In the genomic region with DNA sequence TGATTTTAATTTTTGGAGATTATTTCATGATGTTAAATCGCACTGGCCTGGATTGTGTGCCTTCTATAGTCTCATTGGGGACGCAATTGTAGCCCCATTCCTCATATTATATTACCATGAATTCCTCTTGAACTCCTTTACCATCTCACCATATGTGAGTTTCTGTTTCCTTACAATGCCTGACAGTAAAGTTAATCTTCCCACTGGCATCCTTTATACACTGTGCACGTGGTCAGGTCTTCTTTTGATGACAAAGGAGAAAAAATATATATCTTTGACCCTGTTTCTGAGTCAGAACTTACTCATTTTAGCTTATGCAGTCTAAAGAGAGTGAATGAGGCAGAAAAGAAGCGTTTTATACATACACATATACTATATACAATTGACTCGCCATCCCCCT, we compare ENCODE assay signal across 1 cellular context.
TF ChIP-seq lines count a peak whose summit lies in the region.

No MANE protein-coding gene starts in this region.

TF ChIP-seq in K562, 482 proteins besides CTCF, POLR2A, EP300 and RAD21 (continued from another document):
- TF ChIP-seq BHLHE40 (IDR thresholded peaks at IDR 0.05; ENCODE audit: low read length) (0 out of 2 replicates have a peak, but pooled peaks have one; percentile 19), BRF1 (IDR thresholded peaks at IDR 0.05; ENCODE audit: borderline replicate concordance, extremely low read depth, insufficient read length) (no peak), NRF1 (conservative IDR thresholded peaks at IDR 0.05 in 1 of 2, IDR thresholded peaks at IDR 0.05 in 1 of 2) (no peak), NR2C2 (CRISPR knock-in tag; IDR thresholded peaks at IDR 0.05) (no peak), NR2C2 (tag; IDR thresholded peaks at IDR 0.05) (0 out of 2 replicates have a peak, but pooled peaks have one; percentile 28), RAD51 (IDR thresholded peaks at IDR 0.05; ENCODE audit: borderline replicate concordance, low read depth) (peak; percentile 37; the same call in 1 of the 2 replicates), HNRNPK (IDR thresholded peaks at IDR 0.05; ENCODE audit: low read depth, low read length, poor library complexity, severe bottlenecking) (no peak)
- TF ChIP-seq, protein P1, sequence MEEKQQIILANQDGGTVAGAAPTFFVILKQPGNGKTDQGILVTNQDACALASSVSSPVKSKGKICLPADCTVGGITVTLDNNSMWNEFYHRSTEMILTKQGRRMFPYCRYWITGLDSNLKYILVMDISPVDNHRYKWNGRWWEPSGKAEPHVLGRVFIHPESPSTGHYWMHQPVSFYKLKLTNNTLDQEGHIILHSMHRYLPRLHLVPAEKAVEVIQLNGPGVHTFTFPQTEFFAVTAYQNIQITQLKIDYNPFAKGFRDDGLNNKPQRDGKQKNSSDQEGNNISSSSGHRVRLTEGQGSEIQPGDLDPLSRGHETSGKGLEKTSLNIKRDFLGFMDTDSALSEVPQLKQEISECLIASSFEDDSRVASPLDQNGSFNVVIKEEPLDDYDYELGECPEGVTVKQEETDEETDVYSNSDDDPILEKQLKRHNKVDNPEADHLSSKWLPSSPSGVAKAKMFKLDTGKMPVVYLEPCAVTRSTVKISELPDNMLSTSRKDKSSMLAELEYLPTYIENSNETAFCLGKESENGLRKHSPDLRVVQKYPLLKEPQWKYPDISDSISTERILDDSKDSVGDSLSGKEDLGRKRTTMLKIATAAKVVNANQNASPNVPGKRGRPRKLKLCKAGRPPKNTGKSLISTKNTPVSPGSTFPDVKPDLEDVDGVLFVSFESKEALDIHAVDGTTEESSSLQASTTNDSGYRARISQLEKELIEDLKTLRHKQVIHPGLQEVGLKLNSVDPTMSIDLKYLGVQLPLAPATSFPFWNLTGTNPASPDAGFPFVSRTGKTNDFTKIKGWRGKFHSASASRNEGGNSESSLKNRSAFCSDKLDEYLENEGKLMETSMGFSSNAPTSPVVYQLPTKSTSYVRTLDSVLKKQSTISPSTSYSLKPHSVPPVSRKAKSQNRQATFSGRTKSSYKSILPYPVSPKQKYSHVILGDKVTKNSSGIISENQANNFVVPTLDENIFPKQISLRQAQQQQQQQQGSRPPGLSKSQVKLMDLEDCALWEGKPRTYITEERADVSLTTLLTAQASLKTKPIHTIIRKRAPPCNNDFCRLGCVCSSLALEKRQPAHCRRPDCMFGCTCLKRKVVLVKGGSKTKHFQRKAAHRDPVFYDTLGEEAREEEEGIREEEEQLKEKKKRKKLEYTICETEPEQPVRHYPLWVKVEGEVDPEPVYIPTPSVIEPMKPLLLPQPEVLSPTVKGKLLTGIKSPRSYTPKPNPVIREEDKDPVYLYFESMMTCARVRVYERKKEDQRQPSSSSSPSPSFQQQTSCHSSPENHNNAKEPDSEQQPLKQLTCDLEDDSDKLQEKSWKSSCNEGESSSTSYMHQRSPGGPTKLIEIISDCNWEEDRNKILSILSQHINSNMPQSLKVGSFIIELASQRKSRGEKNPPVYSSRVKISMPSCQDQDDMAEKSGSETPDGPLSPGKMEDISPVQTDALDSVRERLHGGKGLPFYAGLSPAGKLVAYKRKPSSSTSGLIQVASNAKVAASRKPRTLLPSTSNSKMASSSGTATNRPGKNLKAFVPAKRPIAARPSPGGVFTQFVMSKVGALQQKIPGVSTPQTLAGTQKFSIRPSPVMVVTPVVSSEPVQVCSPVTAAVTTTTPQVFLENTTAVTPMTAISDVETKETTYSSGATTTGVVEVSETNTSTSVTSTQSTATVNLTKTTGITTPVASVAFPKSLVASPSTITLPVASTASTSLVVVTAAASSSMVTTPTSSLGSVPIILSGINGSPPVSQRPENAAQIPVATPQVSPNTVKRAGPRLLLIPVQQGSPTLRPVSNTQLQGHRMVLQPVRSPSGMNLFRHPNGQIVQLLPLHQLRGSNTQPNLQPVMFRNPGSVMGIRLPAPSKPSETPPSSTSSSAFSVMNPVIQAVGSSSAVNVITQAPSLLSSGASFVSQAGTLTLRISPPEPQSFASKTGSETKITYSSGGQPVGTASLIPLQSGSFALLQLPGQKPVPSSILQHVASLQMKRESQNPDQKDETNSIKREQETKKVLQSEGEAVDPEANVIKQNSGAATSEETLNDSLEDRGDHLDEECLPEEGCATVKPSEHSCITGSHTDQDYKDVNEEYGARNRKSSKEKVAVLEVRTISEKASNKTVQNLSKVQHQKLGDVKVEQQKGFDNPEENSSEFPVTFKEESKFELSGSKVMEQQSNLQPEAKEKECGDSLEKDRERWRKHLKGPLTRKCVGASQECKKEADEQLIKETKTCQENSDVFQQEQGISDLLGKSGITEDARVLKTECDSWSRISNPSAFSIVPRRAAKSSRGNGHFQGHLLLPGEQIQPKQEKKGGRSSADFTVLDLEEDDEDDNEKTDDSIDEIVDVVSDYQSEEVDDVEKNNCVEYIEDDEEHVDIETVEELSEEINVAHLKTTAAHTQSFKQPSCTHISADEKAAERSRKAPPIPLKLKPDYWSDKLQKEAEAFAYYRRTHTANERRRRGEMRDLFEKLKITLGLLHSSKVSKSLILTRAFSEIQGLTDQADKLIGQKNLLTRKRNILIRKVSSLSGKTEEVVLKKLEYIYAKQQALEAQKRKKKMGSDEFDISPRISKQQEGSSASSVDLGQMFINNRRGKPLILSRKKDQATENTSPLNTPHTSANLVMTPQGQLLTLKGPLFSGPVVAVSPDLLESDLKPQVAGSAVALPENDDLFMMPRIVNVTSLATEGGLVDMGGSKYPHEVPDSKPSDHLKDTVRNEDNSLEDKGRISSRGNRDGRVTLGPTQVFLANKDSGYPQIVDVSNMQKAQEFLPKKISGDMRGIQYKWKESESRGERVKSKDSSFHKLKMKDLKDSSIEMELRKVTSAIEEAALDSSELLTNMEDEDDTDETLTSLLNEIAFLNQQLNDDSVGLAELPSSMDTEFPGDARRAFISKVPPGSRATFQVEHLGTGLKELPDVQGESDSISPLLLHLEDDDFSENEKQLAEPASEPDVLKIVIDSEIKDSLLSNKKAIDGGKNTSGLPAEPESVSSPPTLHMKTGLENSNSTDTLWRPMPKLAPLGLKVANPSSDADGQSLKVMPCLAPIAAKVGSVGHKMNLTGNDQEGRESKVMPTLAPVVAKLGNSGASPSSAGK (IDR thresholded peaks at IDR 0.05): 0 out of 2 replicates have a peak, but pooled peaks have one; percentile 18
